ENCODE assay signal across 16 cellular contexts in genomic region chr1:15196807-15197530, GRCh38. TPM values are rescaled to one million over a fixed set of nuclear protein-coding genes. Genes with fewer than 3 reads are reported as not detected.
DNase-seq lines count a peak whose midpoint lies in the region; ATAC-seq and TF ChIP-seq lines count a peak whose summit lies in the region.
"Had no signal": no experiment of that assay in that cellular context is flagged by ENCODE, and none has a peak within 500 bp of the region (broad histone marks: within the 10 kb centered on the region; RNA-seq: fewer than 3 reads in every experiment).

No MANE protein-coding gene starts in this region.

- H3K4me3 ChIP-seq in colonic mucosa, result no peak overlapping the region
- no peak overlapping the region for H3K4me3 ChIP-seq in mucosa of stomach (ENCODE audit: low read length)
- no peak overlapping the region for H3K4me3 ChIP-seq in sigmoid colon
- H3K4me3 ChIP-seq: heart left ventricle, psoas muscle had no signal

- peaks cover 9% of the 10 kb centered on the region for H3K4me1 ChIP-seq in colonic mucosa
- peaks cover 61% of the 10 kb centered on the region for H3K4me1 ChIP-seq in mucosa of stomach (ENCODE audit: control insufficient read depth, insufficient read depth, low read length)
- peaks cover 0 to 46% (median 26%) of the 10 kb centered on the region in 4 donors for H3K4me1 ChIP-seq in sigmoid colon
- H3K4me1 ChIP-seq: psoas muscle had no signal

- CTCF ChIA-PET in Calu3 (lab: Charles Lee), result interaction anchor here (2.3 kb wide), 1 partner anchor 43 kb away, joined by 6 read pairs; the partner anchor contains the start of gene TMEM51

- no peaks in the 10 kb centered on the region for H3K27me3 Mint-ChIP-seq in Calu3 (ENCODE audit: unreplicated experiment)

- no peak for TF ChIP-seq RAD21 in Ishikawa (IDR thresholded peaks at IDR 0.05; ENCODE audit: low read depth)

- peaks cover 45% of the 10 kb centered on the region for H3K36me3 Mint-ChIP-seq in Calu3 (ENCODE audit: insufficient read depth, unreplicated experiment)
- H3K36me3 Mint-ChIP-seq: IgD-negative memory B cell had no signal

- peak overlapping the region; percentile 21 for H3K4me3 Mint-ChIP-seq in Calu3 (ENCODE audit: low read depth, unreplicated experiment)
- H3K4me3 Mint-ChIP-seq: activated T-cell treated with anti-CD3 and anti-CD28 coated beads, Interleukin-2, amount 50 U/mL, for 72 hours; IgD-negative memory B cell had no signal

- intact Hi-C loops in Calu3 (cut with micrococcal nuclease; ENCODE audit: unreplicated experiment) (no loop called here), colonic mucosa (cut with DNase I) (no loop called here), sigmoid colon (cut with DNase I) (no loop called here)

- peak overlapping the region; percentile 82 for H3K27ac Mint-ChIP-seq in Calu3 (ENCODE audit: unreplicated experiment)
- H3K27ac Mint-ChIP-seq: activated T-cell treated with anti-CD3 and anti-CD28 coated beads, Interleukin-2, amount 50 U/mL, for 72 hours; IgD-negative memory B cell had no signal

- TF ChIP-seq POLR2A in sigmoid colon (IDR thresholded peaks at IDR 0.05), result no peak

- TF ChIP-seq EP300 in Ishikawa (IDR thresholded peaks at IDR 0.05; ENCODE audit: borderline replicate concordance), result no peak
- TF ChIP-seq EP300 in sigmoid colon (IDR thresholded peaks at IDR 0.05), result no peak

- H3K27me3 ChIP-seq in colonic mucosa (no peaks in the 10 kb centered on the region), mucosa of stomach (ENCODE audit: control insufficient read depth, insufficient read depth, low read length) (no peaks in the 10 kb centered on the region), sigmoid colon (no peaks in the 10 kb centered on the region)
- H3K27me3 ChIP-seq: BE2C, heart left ventricle had no signal

- peak; percentile 51 for DNase-seq in Calu3
- DNase-seq in colonic mucosa, result peak; percentile 90
- DNase-seq in HPDE6-E6E7 (ENCODE audit: extremely low spot score), result no peak
- no peak for DNase-seq in sigmoid colon
- DNase-seq: activated T-cell treated with anti-CD3 and anti-CD28 coated beads, Interleukin-2, amount 50 U/mL, for 72 hours; BE2C; heart left ventricle; NCI-H1694; stimulated activated CD4-positive, alpha-beta T cell treated with anti-CD3 and anti-CD28 coated beads, Interleukin-1b, Interleukin-23, amount 100 ng/mL, for 48 hours had no signal

- H3K9ac ChIP-seq in colonic mucosa (ENCODE audit: low read depth in 2 of 2, low read length in 2 of 2) (peak overlapping the region in 1 of 2 donors; percentile 54), mucosa of stomach (ENCODE audit: low read length) (peak overlapping the region; percentile 7)

- H3K36me3 ChIP-seq in colonic mucosa, result no peaks in the 10 kb centered on the region
- peaks cover 4% of the 10 kb centered on the region for H3K36me3 ChIP-seq in mucosa of stomach (ENCODE audit: control insufficient read depth, insufficient read depth, low read length)
- H3K36me3 ChIP-seq in sigmoid colon, result no peaks in the 10 kb centered on the region
- H3K36me3 ChIP-seq: BE2C, heart left ventricle had no signal

- H3K27ac ChIP-seq in colonic mucosa (peak overlapping the region; percentile 65), sigmoid colon (no peak overlapping the region)
- H3K27ac ChIP-seq: heart left ventricle, psoas muscle had no signal

- no peaks in the 10 kb centered on the region for H3K9me3 Mint-ChIP-seq in Calu3 (ENCODE audit: low read depth, unreplicated experiment)
- H3K9me3 Mint-ChIP-seq: activated T-cell treated with anti-CD3 and anti-CD28 coated beads, Interleukin-2, amount 50 U/mL, for 72 hours; IgD-negative memory B cell had no signal

- BruUV-seq in Calu3 (replicated peaks; lab: Mats Ljungman, UMichigan), result no TSS peak

- TF ChIP-seq CTCF in Calu3 (IDR thresholded peaks at IDR 0.05; ENCODE audit: unreplicated experiment), result no peak
- TF ChIP-seq CTCF in colonic mucosa (IDR thresholded peaks at IDR 0.05), result no peak
- TF ChIP-seq CTCF in sigmoid colon (IDR thresholded peaks at IDR 0.05), result no peak

- WGBS in sigmoid colon, 2 donors, result 22 to 68% methylated on average over 8 of the region's 8 CpGs

- peaks cover 65% of the 10 kb centered on the region for H3K4me1 Mint-ChIP-seq in Calu3 (ENCODE audit: low read depth, unreplicated experiment)
- H3K4me1 Mint-ChIP-seq: IgD-negative memory B cell had no signal

- ATAC-seq in GM18520 (IDR thresholded peaks at IDR 0.05; ENCODE audit: unreplicated experiment), result no peak
- no peak for ATAC-seq in GM19452 (IDR thresholded peaks at IDR 0.05; ENCODE audit: unreplicated experiment)
- ATAC-seq: activated CD4-positive, CD25-positive, alpha-beta regulatory T cell treated with anti-CD3 and anti-CD28 coated beads, Interleukin-2, amount 50 U/mL, for 24 hours; activated T-cell treated with anti-CD3 and anti-CD28 coated beads, Interleukin-2, amount 50 U/mL, for 72 hours; heart left ventricle; psoas muscle had no signal

- H3K9me3 ChIP-seq in colonic mucosa (no peaks in the 10 kb centered on the region), mucosa of stomach (ENCODE audit: control insufficient read depth, low read length) (no peaks in the 10 kb centered on the region), sigmoid colon (no peaks in the 10 kb centered on the region)
- H3K9me3 ChIP-seq: BE2C, heart left ventricle, psoas muscle had no signal

TF ChIP-seq in Ishikawa, 13 proteins besides CTCF, POLR2A, EP300 and RAD21:
- TF ChIP-seq CEBPB (IDR thresholded peaks at IDR 0.05) (no peak), TEAD4 (IDR thresholded peaks at IDR 0.05) (no peak), USF1 (IDR thresholded peaks at IDR 0.05) (peak; percentile 50; the same call in 1 of the 2 replicates), CREB1 (IDR thresholded peaks at IDR 0.05; ENCODE audit: low read depth) (no peak), EGR1 (IDR thresholded peaks at IDR 0.05) (no peak), TAF1 (IDR thresholded peaks at IDR 0.05; ENCODE audit: low read depth) (no peak), YY1 (IDR thresholded peaks at IDR 0.05; ENCODE audit: low read depth) (no peak)
- TF ChIP-seq, protein P1, sequence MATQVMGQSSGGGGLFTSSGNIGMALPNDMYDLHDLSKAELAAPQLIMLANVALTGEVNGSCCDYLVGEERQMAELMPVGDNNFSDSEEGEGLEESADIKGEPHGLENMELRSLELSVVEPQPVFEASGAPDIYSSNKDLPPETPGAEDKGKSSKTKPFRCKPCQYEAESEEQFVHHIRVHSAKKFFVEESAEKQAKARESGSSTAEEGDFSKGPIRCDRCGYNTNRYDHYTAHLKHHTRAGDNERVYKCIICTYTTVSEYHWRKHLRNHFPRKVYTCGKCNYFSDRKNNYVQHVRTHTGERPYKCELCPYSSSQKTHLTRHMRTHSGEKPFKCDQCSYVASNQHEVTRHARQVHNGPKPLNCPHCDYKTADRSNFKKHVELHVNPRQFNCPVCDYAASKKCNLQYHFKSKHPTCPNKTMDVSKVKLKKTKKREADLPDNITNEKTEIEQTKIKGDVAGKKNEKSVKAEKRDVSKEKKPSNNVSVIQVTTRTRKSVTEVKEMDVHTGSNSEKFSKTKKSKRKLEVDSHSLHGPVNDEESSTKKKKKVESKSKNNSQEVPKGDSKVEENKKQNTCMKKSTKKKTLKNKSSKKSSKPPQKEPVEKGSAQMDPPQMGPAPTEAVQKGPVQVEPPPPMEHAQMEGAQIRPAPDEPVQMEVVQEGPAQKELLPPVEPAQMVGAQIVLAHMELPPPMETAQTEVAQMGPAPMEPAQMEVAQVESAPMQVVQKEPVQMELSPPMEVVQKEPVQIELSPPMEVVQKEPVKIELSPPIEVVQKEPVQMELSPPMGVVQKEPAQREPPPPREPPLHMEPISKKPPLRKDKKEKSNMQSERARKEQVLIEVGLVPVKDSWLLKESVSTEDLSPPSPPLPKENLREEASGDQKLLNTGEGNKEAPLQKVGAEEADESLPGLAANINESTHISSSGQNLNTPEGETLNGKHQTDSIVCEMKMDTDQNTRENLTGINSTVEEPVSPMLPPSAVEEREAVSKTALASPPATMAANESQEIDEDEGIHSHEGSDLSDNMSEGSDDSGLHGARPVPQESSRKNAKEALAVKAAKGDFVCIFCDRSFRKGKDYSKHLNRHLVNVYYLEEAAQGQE (IDR thresholded peaks at IDR 0.05; ENCODE audit: low read depth), result no peak

RNA-seq across cellular contexts. Expression of gene TMEM51, which starts 43.4 kb away (rescaled TPM):
- 43.6 and 47.6 TPM in 2 replicates for total RNA-seq in Calu3 (2022)
- 10 to 100 TPM; 21.3 to 28.6 TPM for total RNA-seq in colonic mucosa
- 10 to 100 TPM; 12.3 to 20.7 (median 16.3) TPM for total RNA-seq in sigmoid colon
- polyA plus RNA-seq in sigmoid colon, result 10 to 100 TPM in 1 of 3 donors, 1 to 10 TPM in 2; 8.8 to 15.3 (median 9.6) TPM
- total RNA-seq: activated T-cell treated with anti-CD3 and anti-CD28 coated beads, Interleukin-2, amount 50 U/mL, for 72 hours had no signal
- polyA plus RNA-seq: IgD-negative memory B cell had no signal

RNA-seq across cellular contexts. Expression of gene FHAD1, which starts 50.1 kb away (rescaled TPM):
- total RNA-seq in Calu3 (2022) (0.98 and 2.7 TPM in 2 replicates), colonic mucosa (1 to 10 TPM; 1.5 to 1.8 TPM), sigmoid colon (1 to 10 TPM in 1 of 4 donors, under 1 TPM in 1, not detected in 2; 0.27 to 1.1 TPM)
- polyA plus RNA-seq in sigmoid colon, result 1 to 10 TPM in 1 of 3 donors, under 1 TPM in 2; 0.70 to 1.8 (median 0.92) TPM
- polyA plus RNA-seq: IgD-negative memory B cell had no signal

Comparison
In these comparisons a context has a peak if more than half of its experiments do, and no peak if none do; other contexts are left out.
1. DNase-seq: peak in Calu3 (single experiment) and colonic mucosa (single experiment); none in HPDE6-E6E7 (single experiment) and sigmoid colon (single experiment).